ENCODE assay signal across 16 cellular contexts in the genomic region with DNA sequence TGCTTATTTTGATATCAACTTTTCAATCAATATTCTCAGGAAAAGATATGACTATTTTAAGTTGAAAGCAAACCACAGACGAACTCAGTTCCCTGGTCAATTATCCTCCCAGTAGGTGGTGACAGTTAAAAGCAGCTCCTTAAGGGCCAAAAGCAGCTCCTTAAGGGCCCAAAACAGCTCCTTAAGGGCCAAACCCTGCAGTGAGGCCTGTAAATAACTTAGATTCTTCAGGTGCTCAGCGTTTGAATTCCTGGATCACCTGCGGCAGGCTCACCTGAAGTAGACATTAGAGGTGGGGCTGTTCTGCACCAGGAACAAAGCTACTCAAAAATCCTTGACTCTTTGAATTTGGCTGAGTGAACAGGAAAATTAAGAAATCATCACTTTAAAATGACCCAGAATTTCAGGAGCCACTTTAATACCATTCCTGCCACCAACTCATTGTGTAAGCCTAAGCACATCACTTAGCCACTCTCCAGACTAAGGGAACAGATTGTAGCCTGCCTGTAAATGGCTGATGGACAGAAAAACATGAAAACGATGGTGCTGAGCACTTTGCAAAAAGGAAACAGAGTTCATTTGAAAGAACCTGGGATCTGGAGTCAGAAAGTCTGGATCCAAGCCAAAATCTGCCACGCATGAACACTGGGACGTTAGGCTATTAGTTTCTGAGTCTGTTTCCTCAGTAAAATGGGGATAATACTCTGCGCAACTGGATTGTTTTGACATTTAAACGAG.
DNase-seq lines count a peak whose midpoint lies in the region; ATAC-seq, FAIRE-seq and TF ChIP-seq lines count a peak whose summit lies in the region.
"Had no signal": no experiment of that assay in that cellular context is flagged by ENCODE, and none has a peak within 500 bp of the region (broad histone marks: within the 10 kb centered on the region; RNA-seq: fewer than 3 reads in every experiment).

No MANE protein-coding gene starts in this region.

- H3K27me3 Mint-ChIP-seq in neural progenitor cell (ENCODE audit: insufficient read depth, low read depth) = peaks cover 2% of the 10 kb centered on the region
- peaks cover 9% of the 10 kb centered on the region for H3K27me3 Mint-ChIP-seq in activated T-helper 2 cell treated with anti-CD3 and anti-CD28 coated beads, Interferon-gamma antibody, Interleukin-2, Interleukin-4, amounts not matched to agents 10 μg/mL and 5 μg/mL and 100 μg/mL, durations not matched to agents 14 hours and 24 hours and 36 hours (ENCODE audit: low read depth)
- H3K27me3 Mint-ChIP-seq: activated CD4-positive, alpha-beta T cell treated with anti-CD3 and anti-CD28 coated beads, Interleukin-2, amount 10 ng/mL, durations not matched to agents 7 days and 5 days had no signal

- H4K20me1 ChIP-seq in neural progenitor cell (ENCODE audit: low read depth) = no peaks in the 10 kb centered on the region

- DNase-seq in H7 = peak; percentile 61
- DNase-seq in NCI-H2171 (lab: John Stamatoyannopoulos, UW) = peak; percentile 52
- no peak for DNase-seq in neural progenitor cell (ENCODE audit: low spot score)
- no peak for DNase-seq in glomerular visceral epithelial cell (ENCODE audit: extremely low spot score)
- DNase-seq in head of caudate nucleus = no peak
- DNase-seq in activated T-helper 2 cell treated with anti-CD3 and anti-CD28 coated beads, Interferon-gamma antibody, Interleukin-2, Interleukin-4, amounts not matched to agents 10 μg/mL and 5 μg/mL and 100 μg/mL, durations not matched to agents 14 hours and 24 hours and 36 hours (ENCODE audit: low spot score) = no peak
- DNase-seq: activated CD4-positive, alpha-beta T cell treated with anti-CD3 and anti-CD28 coated beads, Interleukin-2, amount 10 ng/mL, durations not matched to agents 7 days and 5 days; stimulated activated CD4-positive, alpha-beta T cell treated with anti-CD3 and anti-CD28 coated beads, Interleukin-2, amount 100 ng/mL, for 48 hours had no signal

- H3K4me3 Mint-ChIP-seq in neural progenitor cell = no peak overlapping the region
- no peak overlapping the region for H3K4me3 Mint-ChIP-seq in activated T-helper 2 cell treated with anti-CD3 and anti-CD28 coated beads, Interferon-gamma antibody, Interleukin-2, Interleukin-4, amounts not matched to agents 10 μg/mL and 5 μg/mL and 100 μg/mL, durations not matched to agents 14 hours and 24 hours and 36 hours (ENCODE audit: low read depth)
- H3K4me3 Mint-ChIP-seq: activated CD4-positive, alpha-beta T cell treated with anti-CD3 and anti-CD28 coated beads, Interleukin-2, amount 10 ng/mL, durations not matched to agents 7 days and 5 days; activated T-helper 1 cell treated with anti-CD3 and anti-CD28 coated beads, Interleukin-12 subunit alpha, Interleukin-12 subunit beta, Interleukin-2, Interleukin-4 antibody, amounts not matched to agents 30 ng/mL and 10 ng/mL and 1 ng/mL, durations not matched to agents 14 hours and 24 hours and 36 hours; brain; CD14-positive monocyte; stimulated activated naive CD8-positive, alpha-beta T cell treated with anti-CD3 and anti-CD28 coated beads, Interleukin-15, Interleukin-2, amounts not matched to agents 100 ng/mL and 50 ng/mL, for 24 hours had no signal

- no peak overlapping the region for H3K27ac Mint-ChIP-seq in neural progenitor cell
- H3K27ac Mint-ChIP-seq in activated T-helper 2 cell treated with anti-CD3 and anti-CD28 coated beads, Interferon-gamma antibody, Interleukin-2, Interleukin-4, amounts not matched to agents 10 μg/mL and 5 μg/mL and 100 μg/mL, durations not matched to agents 14 hours and 24 hours and 36 hours = no peak overlapping the region
- H3K27ac Mint-ChIP-seq: activated CD4-positive, alpha-beta T cell treated with anti-CD3 and anti-CD28 coated beads, Interleukin-2, amount 10 ng/mL, durations not matched to agents 7 days and 5 days; activated T-helper 1 cell treated with anti-CD3 and anti-CD28 coated beads, Interleukin-12 subunit alpha, Interleukin-12 subunit beta, Interleukin-2, Interleukin-4 antibody, amounts not matched to agents 30 ng/mL and 10 ng/mL and 1 ng/mL, durations not matched to agents 14 hours and 24 hours and 36 hours; CD14-positive monocyte; stimulated activated naive CD8-positive, alpha-beta T cell treated with anti-CD3 and anti-CD28 coated beads, Interleukin-15, Interleukin-2, amounts not matched to agents 100 ng/mL and 50 ng/mL, for 24 hours had no signal

- no peaks in the 10 kb centered on the region for H3K9me3 Mint-ChIP-seq in neural progenitor cell
- H3K9me3 Mint-ChIP-seq in activated T-helper 2 cell treated with anti-CD3 and anti-CD28 coated beads, Interferon-gamma antibody, Interleukin-2, Interleukin-4, amounts not matched to agents 10 μg/mL and 5 μg/mL and 100 μg/mL, durations not matched to agents 14 hours and 24 hours and 36 hours = no peaks in the 10 kb centered on the region
- H3K9me3 Mint-ChIP-seq: activated CD4-positive, alpha-beta T cell treated with anti-CD3 and anti-CD28 coated beads, Interleukin-2, amount 10 ng/mL, durations not matched to agents 7 days and 5 days; activated T-helper 1 cell treated with anti-CD3 and anti-CD28 coated beads, Interleukin-12 subunit alpha, Interleukin-12 subunit beta, Interleukin-2, Interleukin-4 antibody, amounts not matched to agents 30 ng/mL and 10 ng/mL and 1 ng/mL, durations not matched to agents 14 hours and 24 hours and 36 hours; CD14-positive monocyte; stimulated activated naive CD8-positive, alpha-beta T cell treated with anti-CD3 and anti-CD28 coated beads, Interleukin-15, Interleukin-2, amounts not matched to agents 100 ng/mL and 50 ng/mL, for 24 hours had no signal

- peak; percentile 62 for FAIRE-seq in endometrium (lab: Jason Lieb, UNC)
- FAIRE-seq: endothelial cell of umbilical vein had no signal

- H3K27me3 ChIP-seq in H7 (ENCODE audit: control insufficient read depth, insufficient read depth, low read length) (no peaks in the 10 kb centered on the region), neural progenitor cell (no peaks in the 10 kb centered on the region)

- no peak for TF ChIP-seq CTCF in neural progenitor cell (IDR thresholded peaks at IDR 0.05)

- no peak overlapping the region for H3K4me2 ChIP-seq in neural progenitor cell

- H3K4me1 ChIP-seq in neural progenitor cell = peaks cover 8% of the 10 kb centered on the region

- H3F3A ChIP-seq in neural progenitor cell (ENCODE audit: low read depth) = peaks cover 6% of the 10 kb centered on the region

- H2AFZ ChIP-seq in neural progenitor cell (replicated peaks) = peak overlapping the region; percentile 6

- no peaks in the 10 kb centered on the region for H3K36me3 Mint-ChIP-seq in neural progenitor cell
- H3K36me3 Mint-ChIP-seq in activated T-helper 2 cell treated with anti-CD3 and anti-CD28 coated beads, Interferon-gamma antibody, Interleukin-2, Interleukin-4, amounts not matched to agents 10 μg/mL and 5 μg/mL and 100 μg/mL, durations not matched to agents 14 hours and 24 hours and 36 hours (ENCODE audit: low read depth) = no peaks in the 10 kb centered on the region
- H3K36me3 Mint-ChIP-seq: brain, CD14-positive monocyte had no signal

- no peak overlapping the region for H3K27ac ChIP-seq in neural progenitor cell
- H3K27ac ChIP-seq: HL-60 had no signal

- no peaks in the 10 kb centered on the region for H3K9me3 ChIP-seq in neural progenitor cell (ENCODE audit: low read depth)

- intact Hi-C loops in head of caudate nucleus (cut with DNase I) = no loop called here
- intact Hi-C loops in activated T-helper 2 cell treated with anti-CD3 and anti-CD28 coated beads, Interferon-gamma antibody, Interleukin-2, Interleukin-4, amounts not matched to agents 10 μg/mL and 5 μg/mL and 100 μg/mL, durations not matched to agents 14 hours and 24 hours and 36 hours (cut with micrococcal nuclease) = no loop called here

- H3K9ac ChIP-seq in neural progenitor cell = no peak overlapping the region

- H3K4me3 ChIP-seq in H7 (ENCODE audit: insufficient read depth, low read depth, low read length) (no peak overlapping the region), neural progenitor cell (no peak overlapping the region)

- H3K36me3 ChIP-seq in H7 (replicated peaks; ENCODE audit: control insufficient read depth, insufficient read depth, low read length) (no peaks in the 10 kb centered on the region), neural progenitor cell (no peaks in the 10 kb centered on the region)

- H3K4me1 Mint-ChIP-seq in neural progenitor cell = no peaks in the 10 kb centered on the region
- peaks cover 6% of the 10 kb centered on the region for H3K4me1 Mint-ChIP-seq in activated T-helper 2 cell treated with anti-CD3 and anti-CD28 coated beads, Interferon-gamma antibody, Interleukin-2, Interleukin-4, amounts not matched to agents 10 μg/mL and 5 μg/mL and 100 μg/mL, durations not matched to agents 14 hours and 24 hours and 36 hours (ENCODE audit: low read depth)
- H3K4me1 Mint-ChIP-seq: activated CD4-positive, alpha-beta T cell treated with anti-CD3 and anti-CD28 coated beads, Interleukin-2, amount 10 ng/mL, durations not matched to agents 7 days and 5 days had no signal

- H3K79me2 ChIP-seq in neural progenitor cell (ENCODE audit: low read depth) = no peaks in the 10 kb centered on the region

- no peak for ATAC-seq in GM21526 (IDR thresholded peaks at IDR 0.05; ENCODE audit: low FRiP score, unreplicated experiment)

Comparison
In these comparisons a context has a peak if more than half of its experiments do, and no peak if none do; other contexts are left out.
1. DNase-seq: peak in H7 (single experiment) and NCI-H2171 (single experiment); none in neural progenitor cell (single experiment), glomerular visceral epithelial cell (single experiment), head of caudate nucleus (0 of 42) and activated T-helper 2 cell treated with anti-CD3 and anti-CD28 coated beads, Interferon-gamma antibody, Interleukin-2, Interleukin-4, amounts not matched to agents 10 μg/mL and 5 μg/mL and 100 μg/mL, durations not matched to agents 14 hours and 24 hours and 36 hours (single experiment).